Comparison of ENCODE assay signal across 33 cellular contexts in genomic region chr19:7739801-7740659, GRCh38. TPM values are rescaled to one million over a fixed set of nuclear protein-coding genes. Genes with fewer than 3 reads are reported as not detected.
DNase-seq lines count a peak whose midpoint lies in the region; ATAC-seq, FAIRE-seq and TF ChIP-seq lines count a peak whose summit lies in the region.
"Had no signal": no experiment of that assay in that cellular context is flagged by ENCODE, and none has a peak within 500 bp of the region (broad histone marks: within the 10 kb centered on the region; RNA-seq: fewer than 3 reads in every experiment).

No MANE protein-coding gene starts in this region.

- H2AK5ac ChIP-seq in H1 (ENCODE audit: low read depth, low read length): no peak overlapping the region

- no peaks in the 10 kb centered on the region for H3K79me1 ChIP-seq in H1 (ENCODE audit: low read depth, low read length)

- H3K14ac ChIP-seq in H1 (ENCODE audit: insufficient read length): no peak overlapping the region

- H3K18ac ChIP-seq in H1 (ENCODE audit: extremely low read depth, low read length): no peak overlapping the region

- H2BK20ac ChIP-seq in H1 (ENCODE audit: low read length): 0 out of 2 replicates have a peak overlapping the region, but pooled peaks have one; percentile 61

- H2BK12ac ChIP-seq in H1 (ENCODE audit: low read depth, low read length): 0 out of 2 replicates have a peak overlapping the region, but pooled peaks have one; percentile 63

- TF ChIP-seq RAD21 in H1 (IDR thresholded peaks at IDR 0.05 in 1 of 2, conservative IDR thresholded peaks at IDR 0.05 in 1 of 2; ENCODE audit: low read depth in 2 of 2, low read length in 2 of 2): no peak

- no peak overlapping the region for H4K8ac ChIP-seq in H1 (ENCODE audit: extremely low read depth, insufficient read depth, low read length)

- no peaks in the 10 kb centered on the region for H3K9me3 Mint-ChIP-seq in activated T-cell treated with anti-CD3 and anti-CD28 coated beads, Interleukin-2, amount 50 U/mL, for 24 hours
- no peaks in the 10 kb centered on the region for H3K9me3 Mint-ChIP-seq in activated T-cell treated with anti-CD3 and anti-CD28 coated beads, Interleukin-2, amount 50 U/mL, for 72 hours
- H3K9me3 Mint-ChIP-seq: activated CD4-positive, alpha-beta T cell treated with anti-CD3 and anti-CD28 coated beads, Interleukin-2, amount 10 ng/mL, durations not matched to agents 7 days and 5 days; activated T-helper 2 cell treated with anti-CD3 and anti-CD28 coated beads, Interferon-gamma antibody, Interleukin-2, Interleukin-4, amounts not matched to agents 10 μg/mL and 5 μg/mL and 100 μg/mL, durations not matched to agents 14 hours and 24 hours and 36 hours; T-helper 2 cell treated with Interferon-gamma antibody and Interleukin-4, amounts not matched to agents 5 μg/mL and 100 μg/mL, for 36 hours had no signal

- H3K27ac ChIP-seq in H1 (ENCODE audit: low read depth, low read length) (no peak overlapping the region), testis (no peak overlapping the region)
- H3K27ac ChIP-seq: neutrophil, psoas muscle, WERI-Rb-1 had no signal

- TF ChIP-seq POLR2A in H1 (IDR thresholded peaks at IDR 0.05; ENCODE audit: control extremely low read depth in 1 of 2, low read depth in 2 of 2, low read length in 2 of 2): no peak
- TF ChIP-seq POLR2A in testis (IDR thresholded peaks at IDR 0.05): no peak

- peaks cover 22% of the 10 kb centered on the region for H3K4me1 Mint-ChIP-seq in activated T-cell treated with anti-CD3 and anti-CD28 coated beads, Interleukin-2, amount 50 U/mL, for 24 hours (ENCODE audit: low read depth)
- H3K4me1 Mint-ChIP-seq in activated T-cell treated with anti-CD3 and anti-CD28 coated beads, Interleukin-2, amount 50 U/mL, for 72 hours (ENCODE audit: low read depth): peaks cover 22% of the 10 kb centered on the region
- H3K4me1 Mint-ChIP-seq: activated CD4-positive, alpha-beta T cell treated with anti-CD3 and anti-CD28 coated beads, Interleukin-2, amount 10 ng/mL, durations not matched to agents 7 days and 5 days had no signal

- H3K23ac ChIP-seq in H1 (ENCODE audit: insufficient read length): no peak overlapping the region

- peaks cover 0 to 2% (median under 1%) of the 10 kb centered on the region in 4 experiments; a peak in 2 of 7 replicates for H3K27me3 ChIP-seq in H1 (replicated peaks in 1 of 4; ENCODE audit: control insufficient read depth in 3 of 4, extremely low read depth in 1 of 4, insufficient read depth in 3 of 4, low read length in 3 of 4)
- H3K27me3 ChIP-seq in testis: no peaks in the 10 kb centered on the region
- H3K27me3 ChIP-seq: dorsolateral prefrontal cortex, neutrophil had no signal

- H3K56ac ChIP-seq in H1 (replicated peaks; ENCODE audit: insufficient read length, low read depth, low read length): no peak overlapping the region

- H3K36me3 ChIP-seq in H1 (ENCODE audit: control insufficient read depth in 2 of 4, insufficient read depth in 4 of 4, low read length in 3 of 4) (no peaks in the 10 kb centered on the region), testis (ENCODE audit: low read depth, missing control alignments) (no peaks in the 10 kb centered on the region)
- H3K36me3 ChIP-seq: neutrophil, WERI-Rb-1 had no signal

- H2BK5ac ChIP-seq in H1 (ENCODE audit: low read depth, low read length): no peak overlapping the region

- H3K9me3 ChIP-seq in H1 (ENCODE audit: insufficient read depth in 2 of 2, low read depth in 1 of 2, low read length in 1 of 2): no peaks in the 10 kb centered on the region; a peak in 1 of 4 replicates
- H3K9me3 ChIP-seq in testis: no peaks in the 10 kb centered on the region
- H3K9me3 ChIP-seq: neutrophil, psoas muscle had no signal

- H3K23me2 ChIP-seq in H1 (ENCODE audit: low read depth, low read length): no peaks in the 10 kb centered on the region

- H3K27ac Mint-ChIP-seq in activated T-cell treated with anti-CD3 and anti-CD28 coated beads, Interleukin-2, amount 50 U/mL, for 24 hours: no peak overlapping the region
- H3K27ac Mint-ChIP-seq in activated T-cell treated with anti-CD3 and anti-CD28 coated beads, Interleukin-2, amount 50 U/mL, for 72 hours: no peak overlapping the region
- H3K27ac Mint-ChIP-seq: activated CD4-positive, alpha-beta T cell treated with anti-CD3 and anti-CD28 coated beads, Interleukin-2, amount 10 ng/mL, durations not matched to agents 7 days and 5 days; activated naive CD8-positive, alpha-beta T cell; activated T-helper 2 cell treated with anti-CD3 and anti-CD28 coated beads, Interferon-gamma antibody, Interleukin-2, Interleukin-4, amounts not matched to agents 10 μg/mL and 5 μg/mL and 100 μg/mL, durations not matched to agents 14 hours and 24 hours and 36 hours; B cell; T-helper 2 cell treated with Interferon-gamma antibody and Interleukin-4, amounts not matched to agents 5 μg/mL and 100 μg/mL, for 36 hours had no signal

- POLR2A ChIA-PET in H1 (lab: Charles Lee; ENCODE audit: partially characterized antibody): interaction anchor here (0.6 kb wide), 1 partner anchor 218 kb away, joined by 3 read pairs; no protein-coding TSS in a partner anchor

- H3K27me3 Mint-ChIP-seq in activated T-cell treated with anti-CD3 and anti-CD28 coated beads, Interleukin-2, amount 50 U/mL, for 24 hours: peaks cover 69% of the 10 kb centered on the region
- H3K27me3 Mint-ChIP-seq in activated T-cell treated with anti-CD3 and anti-CD28 coated beads, Interleukin-2, amount 50 U/mL, for 72 hours (ENCODE audit: low read depth): peaks cover 77% of the 10 kb centered on the region

- 88% methylated on average over 19 of the region's 19 CpGs; no CpG with 5 or more reads in 1 of the 2 experiments for WGBS in H1 (ENCODE audit: extremely low coverage in 1 of 2, insufficient coverage in 1 of 2, insufficient read length in 1 of 2, insufficient replicate concordance in 2 of 2, low coverage in 1 of 2, low lambda C conversion rate in 2 of 2, missing lambda C conversion rate in 1 of 2), 2 experiments
- 49 to 71% methylated on average over 19 of the region's 19 CpGs for WGBS in testis, 2 donors

- no peak overlapping the region for H3K4me2 ChIP-seq in H1 (ENCODE audit: insufficient read depth in 1 of 2, low read depth in 2 of 2, low read length in 2 of 2)

- no peak for ATAC-seq in activated T-cell treated with anti-CD3 and anti-CD28 coated beads, Interleukin-2, amount 50 U/mL, for 72 hours (replicated peaks in 1 of 2)
- ATAC-seq in HG03139 (IDR thresholded peaks at IDR 0.05; ENCODE audit: unreplicated experiment): no peak
- ATAC-seq: HCT116, psoas muscle had no signal

- H3K4me3 ChIP-seq in H1 (ENCODE audit: extremely low read depth in 1 of 4, insufficient read depth in 2 of 4, low read depth in 3 of 4, low read length in 4 of 4) (no peak overlapping the region), testis (peak overlapping the region in 1 of 2 donors; percentile 38)
- H3K4me3 ChIP-seq: dorsolateral prefrontal cortex, psoas muscle had no signal

- no peak overlapping the region for H4K91ac ChIP-seq in H1 (replicated peaks; ENCODE audit: insufficient read length, low read length)

- H4K5ac ChIP-seq in H1 (ENCODE audit: insufficient read length, low read depth, low read length): no peak overlapping the region

- 0 out of 2 replicates have a peak overlapping the region, but pooled peaks have one; percentile 40 for H2AFZ ChIP-seq in H1 (ENCODE audit: low read length)

- H3K9ac ChIP-seq in H1 (replicated peaks in 1 of 4; ENCODE audit: extremely low read depth in 1 of 4, low read depth in 3 of 4, low read length in 3 of 4): no peak overlapping the region

- no peak for TF ChIP-seq EP300 in H1 (IDR thresholded peaks at IDR 0.05; ENCODE audit: borderline replicate concordance in 1 of 2, low read depth in 2 of 2, low read length in 2 of 2)

- no peaks in the 10 kb centered on the region for H4K20me1 ChIP-seq in H1 (replicated peaks in 1 of 2; ENCODE audit: control insufficient read depth in 1 of 2, insufficient read depth in 2 of 2, low read length in 2 of 2)

- DNase-seq in activated T-cell treated with anti-CD3 and anti-CD28 coated beads, Interleukin-2, amount 50 U/mL, for 24 hours: peak; percentile 11
- no peak for DNase-seq in activated T-cell treated with anti-CD3 and anti-CD28 coated beads, Interleukin-2, amount 50 U/mL, for 72 hours
- DNase-seq in NOMO-1 treated with DMSO at 0.1 percent for 48 hours (lab: John Stamatoyannopoulos, UW; ENCODE audit: unreplicated experiment) (peak; percentile 45), H1 (ENCODE audit: low read depth in 1 of 2, low spot score in 2 of 2) (no peak), testis (peak; percentile 41), DMS79 (lab: John Stamatoyannopoulos, UW) (no peak)
- DNase-seq in activated CD4-positive, alpha-beta T cell treated with anti-CD3 and anti-CD28 coated beads, Interleukin-2, amount 50 U/mL, for 1 hour: no peak
- DNase-seq: activated CD4-positive, alpha-beta T cell treated with anti-CD3 and anti-CD28 coated beads, Interleukin-2, amount 10 ng/mL, durations not matched to agents 7 days and 5 days; aorta; DND-41; dorsolateral prefrontal cortex; KBM-7; kidney; mammary epithelial cell; NCI-H1694 treated with DMSO at 0.1 percent for 48 hours; NCI-H2171 treated with DMSO at 0.1 percent for 48 hours; NCI-H524 treated with DMSO at 0.1 percent for 48 hours; psoas muscle; small intestine; stimulated activated CD4-positive, alpha-beta T cell treated with anti-CD3 and anti-CD28 coated beads, Interleukin-1b, Interleukin-23, amount 100 ng/mL, for 48 hours had no signal

- CTCF ChIA-PET in H1 (lab: Charles Lee; ENCODE audit: partially characterized antibody): interaction anchor here (0.6 to 1.5 kb wide), 8 partner anchors 10 to 364 kb away, joined by 3 to 6 read pairs (median 4); partner anchors contain the start of gene TRAPPC5

- TF ChIP-seq CTCF in H1 (IDR thresholded peaks at IDR 0.05; ENCODE audit: control extremely low read depth in 1 of 3, insufficient read depth in 1 of 3, low read depth in 1 of 3, low read length in 3 of 3): no peak
- TF ChIP-seq CTCF in testis (IDR thresholded peaks at IDR 0.05): no peak

- no peak for FAIRE-seq in H1 (lab: Jason Lieb, UNC)
- FAIRE-seq: A204.1, endothelial cell of umbilical vein, kidney, small intestine, urothelium cell line had no signal

- no peak overlapping the region for H2BK120ac ChIP-seq in H1 (replicated peaks; ENCODE audit: low read depth, low read length)

- no peak overlapping the region for H3K4me3 Mint-ChIP-seq in activated T-cell treated with anti-CD3 and anti-CD28 coated beads, Interleukin-2, amount 50 U/mL, for 24 hours
- no peak overlapping the region for H3K4me3 Mint-ChIP-seq in activated T-cell treated with anti-CD3 and anti-CD28 coated beads, Interleukin-2, amount 50 U/mL, for 72 hours
- H3K4me3 Mint-ChIP-seq: activated CD4-positive, alpha-beta T cell treated with anti-CD3 and anti-CD28 coated beads, Interleukin-2, amount 10 ng/mL, durations not matched to agents 7 days and 5 days; activated naive CD8-positive, alpha-beta T cell; B cell; T-helper 2 cell treated with Interferon-gamma antibody and Interleukin-4, amounts not matched to agents 5 μg/mL and 100 μg/mL, for 36 hours had no signal

- H3K4ac ChIP-seq in H1 (replicated peaks; ENCODE audit: insufficient read length, low read depth, low read length): no peak overlapping the region

- H3K79me2 ChIP-seq in H1 (ENCODE audit: control insufficient read depth in 1 of 2, insufficient read depth in 2 of 2, low read length in 2 of 2): no peaks in the 10 kb centered on the region

- intact Hi-C loops in testis (cut with DNase I; ENCODE audit: low total_unique reads): no loop called here

- no peaks in the 10 kb centered on the region for H3K36me3 Mint-ChIP-seq in activated T-cell treated with anti-CD3 and anti-CD28 coated beads, Interleukin-2, amount 50 U/mL, for 24 hours (ENCODE audit: low read depth)
- no peaks in the 10 kb centered on the region for H3K36me3 Mint-ChIP-seq in activated T-cell treated with anti-CD3 and anti-CD28 coated beads, Interleukin-2, amount 50 U/mL, for 72 hours (ENCODE audit: insufficient read depth in 2 of 2)
- H3K36me3 Mint-ChIP-seq: activated naive CD8-positive, alpha-beta T cell had no signal

- 0 out of 2 replicates have a peak overlapping the region, but pooled peaks have one; percentile 92 for H2BK15ac ChIP-seq in H1 (ENCODE audit: low read length)

- H3K4me1 ChIP-seq in H1 (replicated peaks in 1 of 4; ENCODE audit: control insufficient read depth in 3 of 4, insufficient read depth in 4 of 4, low read length in 3 of 4): peaks cover 0 to 3% (median 0%) of the 10 kb centered on the region in 4 experiments; a peak in 1 of 7 replicates
- no peaks in the 10 kb centered on the region for H3K4me1 ChIP-seq in testis
- H3K4me1 ChIP-seq: psoas muscle had no signal

RNA-seq across cellular contexts. Expression of gene CD209, which starts 7.3 kb away (rescaled TPM):
- not detected for total RNA-seq in activated T-cell treated with anti-CD3 and anti-CD28 coated beads, Interleukin-2, amount 50 U/mL, for 72 hours
- total RNA-seq in H1 (2021; fragmentation: NEBNext Ultra II Directional; extraction: Animal tissue kit (Norgen Biotek cat#: 25700)): 0.22 TPM in 1 of 2 replicates, not detected in the other
- polyA plus RNA-seq in H1 (2011; rRNA removed) (0.03 and 0.05 TPM in 2 replicates), testis (ENCODE audit: insufficient read depth, low read depth, low replicate concordance) (5.0 TPM)
- 0.05 TPM for polyA plus RNA-seq in H1 (2011; cell fraction: cytosol; rRNA removed)
- polyA plus RNA-seq in H1 (2011; cell fraction: nucleus; rRNA removed): 0.04 TPM
- polyA plus RNA-seq in H1 (2012, experiment 1 of 2): 0.05 to 0.16 TPM (median 0.15 TPM) in 3 of 4 replicates, not detected in the other
- polyA plus RNA-seq in H1 (2012, experiment 2 of 2): not detected
- 0.10 TPM for polyA plus RNA-seq in H1 (2013, experiment 1 of 2)
- polyA plus RNA-seq in H1 (2013, experiment 2 of 2): 0.07 TPM
- polyA minus RNA-seq in H1 (2011; rRNA and poly(A)+ RNA removed): 0.12 TPM in 1 of 2 replicates, not detected in the other
- not detected for polyA minus RNA-seq in H1 (2011; cell fraction: cytosol; rRNA and poly(A)+ RNA removed)
- polyA minus RNA-seq in H1 (2011; cell fraction: nucleus; rRNA and poly(A)+ RNA removed): not detected
- under 1 TPM; 0.55 to 0.74 TPM for total RNA-seq in testis
- total RNA-seq: activated CD4-positive, alpha-beta T cell treated with anti-CD3 and anti-CD28 coated beads, Interleukin-2, amount 10 ng/mL, durations not matched to agents 7 days and 5 days; activated T-helper 2 cell treated with anti-CD3 and anti-CD28 coated beads, Interferon-gamma antibody, Interleukin-2, Interleukin-4, amounts not matched to agents 10 μg/mL and 5 μg/mL and 100 μg/mL, durations not matched to agents 14 hours and 24 hours and 36 hours; B cell; endothelial cell of umbilical vein; glomerular endothelial cell; mammary epithelial cell had no signal
- polyA plus RNA-seq: endothelial cell of umbilical vein, mammary epithelial cell had no signal

RNA-seq across cellular contexts. Expression of gene CLEC4G, which starts 8.1 kb away (rescaled TPM):
- total RNA-seq in activated T-cell treated with anti-CD3 and anti-CD28 coated beads, Interleukin-2, amount 50 U/mL, for 72 hours: not detected
- 0.35 and 1.0 TPM in 2 replicates for total RNA-seq in H1 (2021; fragmentation: NEBNext Ultra II Directional; extraction: Animal tissue kit (Norgen Biotek cat#: 25700))
- polyA plus RNA-seq in H1 (2011; rRNA removed) (2.9 and 3.2 TPM in 2 replicates), testis (ENCODE audit: insufficient read depth, low read depth, low replicate concordance) (0.71 TPM)
- 2.8 TPM for polyA plus RNA-seq in H1 (2011; cell fraction: cytosol; rRNA removed)
- 2.7 TPM for polyA plus RNA-seq in H1 (2011; cell fraction: nucleus; rRNA removed)
- 0.69 to 1.7 TPM (median 1.1 TPM) in 4 replicates for polyA plus RNA-seq in H1 (2012, experiment 1 of 2)
- polyA plus RNA-seq in H1 (2012, experiment 2 of 2): 1.3 TPM
- polyA plus RNA-seq in H1 (2013, experiment 1 of 2): 0.69 TPM
- polyA plus RNA-seq in H1 (2013, experiment 2 of 2): 0.66 TPM
- polyA minus RNA-seq in H1 (2011; rRNA and poly(A)+ RNA removed): not detected in 2 replicates
- not detected for polyA minus RNA-seq in H1 (2011; cell fraction: cytosol; rRNA and poly(A)+ RNA removed)
- polyA minus RNA-seq in H1 (2011; cell fraction: nucleus; rRNA and poly(A)+ RNA removed): not detected
- 1 to 10 TPM in 1 of 2 donors, not detected in 1; 1.2 TPM for total RNA-seq in testis
- total RNA-seq: activated CD4-positive, alpha-beta T cell treated with anti-CD3 and anti-CD28 coated beads, Interleukin-2, amount 10 ng/mL, durations not matched to agents 7 days and 5 days; activated T-helper 2 cell treated with anti-CD3 and anti-CD28 coated beads, Interferon-gamma antibody, Interleukin-2, Interleukin-4, amounts not matched to agents 10 μg/mL and 5 μg/mL and 100 μg/mL, durations not matched to agents 14 hours and 24 hours and 36 hours; B cell; endothelial cell of umbilical vein; glomerular endothelial cell; mammary epithelial cell had no signal
- polyA plus RNA-seq: endothelial cell of umbilical vein, mammary epithelial cell had no signal

RNA-seq across cellular contexts. Expression of gene CLEC4M, which starts 23.0 kb away (rescaled TPM):
- not detected for total RNA-seq in activated T-cell treated with anti-CD3 and anti-CD28 coated beads, Interleukin-2, amount 50 U/mL, for 72 hours
- not detected in 2 replicates for total RNA-seq in H1 (2021; fragmentation: NEBNext Ultra II Directional; extraction: Animal tissue kit (Norgen Biotek cat#: 25700))
- polyA plus RNA-seq in H1 (2011; rRNA removed): not detected in 2 replicates
- polyA plus RNA-seq in H1 (2011; cell fraction: cytosol; rRNA removed): not detected
- polyA plus RNA-seq in H1 (2011; cell fraction: nucleus; rRNA removed): not detected
- polyA plus RNA-seq in H1 (2012, experiment 1 of 2): not detected in 4 replicates
- polyA plus RNA-seq in H1 (2012, experiment 2 of 2): not detected
- polyA plus RNA-seq in H1 (2013, experiment 1 of 2): not detected
- polyA plus RNA-seq in H1 (2013, experiment 2 of 2): not detected
- polyA minus RNA-seq in H1 (2011; rRNA and poly(A)+ RNA removed): 0.09 TPM in 1 of 2 replicates, not detected in the other
- polyA minus RNA-seq in H1 (2011; cell fraction: cytosol; rRNA and poly(A)+ RNA removed): not detected
- polyA minus RNA-seq in H1 (2011; cell fraction: nucleus; rRNA and poly(A)+ RNA removed): not detected
- 10 to 100 TPM in 1 of 2 donors, 1 to 10 TPM in 1; 9.4 to 14.9 TPM for total RNA-seq in testis
- 14.5 TPM for polyA plus RNA-seq in testis (ENCODE audit: insufficient read depth, low read depth, low replicate concordance)
- total RNA-seq: activated CD4-positive, alpha-beta T cell treated with anti-CD3 and anti-CD28 coated beads, Interleukin-2, amount 10 ng/mL, durations not matched to agents 7 days and 5 days; activated T-helper 2 cell treated with anti-CD3 and anti-CD28 coated beads, Interferon-gamma antibody, Interleukin-2, Interleukin-4, amounts not matched to agents 10 μg/mL and 5 μg/mL and 100 μg/mL, durations not matched to agents 14 hours and 24 hours and 36 hours; aorta; mammary epithelial cell; psoas muscle; subcutaneous adipose tissue had no signal
- polyA plus RNA-seq: mammary epithelial cell, psoas muscle had no signal

RNA-seq across cellular contexts. Expression of gene FCER2, which starts 38.1 kb away (rescaled TPM):
- 1 to 10 TPM; 2.3 to 7.7 TPM for total RNA-seq in activated T-cell treated with anti-CD3 and anti-CD28 coated beads, Interleukin-2, amount 50 U/mL, for 72 hours
- 0.29 TPM in 1 of 2 replicates, not detected in the other for total RNA-seq in H1 (2021; fragmentation: NEBNext Ultra II Directional; extraction: Animal tissue kit (Norgen Biotek cat#: 25700))
- 0.67 TPM in 2 replicates for polyA plus RNA-seq in H1 (2011; rRNA removed)
- 0.32 TPM for polyA plus RNA-seq in H1 (2011; cell fraction: cytosol; rRNA removed)
- polyA plus RNA-seq in H1 (2011; cell fraction: nucleus; rRNA removed): 1.2 TPM
- 0.39 to 0.69 TPM (median 0.57 TPM) in 3 of 4 replicates, not detected in the other for polyA plus RNA-seq in H1 (2012, experiment 1 of 2)
- 0.41 TPM for polyA plus RNA-seq in H1 (2012, experiment 2 of 2)
- polyA plus RNA-seq in H1 (2013, experiment 1 of 2): 1.2 TPM
- polyA plus RNA-seq in H1 (2013, experiment 2 of 2): 1.1 TPM
- 0.12 TPM in 1 of 2 replicates, not detected in the other for polyA minus RNA-seq in H1 (2011; rRNA and poly(A)+ RNA removed)
- polyA minus RNA-seq in H1 (2011; cell fraction: cytosol; rRNA and poly(A)+ RNA removed): not detected
- not detected for polyA minus RNA-seq in H1 (2011; cell fraction: nucleus; rRNA and poly(A)+ RNA removed)
- total RNA-seq in testis: under 1 TPM; 0.79 to 0.87 TPM
- polyA plus RNA-seq in testis (ENCODE audit: insufficient read depth, low read depth, low replicate concordance): 1.1 TPM
- total RNA-seq: endothelial cell of umbilical vein, glomerular endothelial cell, mammary epithelial cell had no signal
- polyA plus RNA-seq: aorta, endothelial cell of umbilical vein, mammary epithelial cell had no signal

RNA-seq across cellular contexts. Expression of gene TRAPPC5, which starts 59.4 kb away (rescaled TPM):
- total RNA-seq in activated T-cell treated with anti-CD3 and anti-CD28 coated beads, Interleukin-2, amount 50 U/mL, for 72 hours: 10 to 100 TPM; 73.0 to 78.2 TPM
- total RNA-seq in H1 (2021; fragmentation: NEBNext Ultra II Directional; extraction: Animal tissue kit (Norgen Biotek cat#: 25700)): 99.7 and 109 TPM in 2 replicates
- polyA plus RNA-seq in H1 (2011; rRNA removed) (120 TPM in 2 replicates), testis (ENCODE audit: insufficient read depth, low read depth, low replicate concordance) (214 TPM)
- 100 TPM for polyA plus RNA-seq in H1 (2011; cell fraction: cytosol; rRNA removed)
- 77.3 TPM for polyA plus RNA-seq in H1 (2011; cell fraction: nucleus; rRNA removed)
- polyA plus RNA-seq in H1 (2012, experiment 1 of 2): 55.2 to 165 TPM (median 152 TPM) in 4 replicates
- polyA plus RNA-seq in H1 (2012, experiment 2 of 2): 95.9 TPM
- 60.6 TPM for polyA plus RNA-seq in H1 (2013, experiment 1 of 2)
- 68.5 TPM for polyA plus RNA-seq in H1 (2013, experiment 2 of 2)
- polyA minus RNA-seq in H1 (2011; rRNA and poly(A)+ RNA removed): 42.8 and 56.6 TPM in 2 replicates
- polyA minus RNA-seq in H1 (2011; cell fraction: cytosol; rRNA and poly(A)+ RNA removed): 97.4 TPM
- polyA minus RNA-seq in H1 (2011; cell fraction: nucleus; rRNA and poly(A)+ RNA removed): 61.8 TPM
- 100 to 1,000 TPM; 194 to 226 TPM for total RNA-seq in testis

Comparison
In these comparisons a context has a peak if more than half of its experiments do, and no peak if none do; other contexts are left out.
1. DNase-seq: peak in activated T-cell treated with anti-CD3 and anti-CD28 coated beads, Interleukin-2, amount 50 U/mL, for 24 hours (single experiment), NOMO-1 treated with DMSO at 0.1 percent for 48 hours (single experiment) and testis (single experiment); none in activated T-cell treated with anti-CD3 and anti-CD28 coated beads, Interleukin-2, amount 50 U/mL, for 72 hours (0 of 2), H1 (0 of 2), activated CD4-positive, alpha-beta T cell treated with anti-CD3 and anti-CD28 coated beads, Interleukin-2, amount 50 U/mL, for 1 hour (single experiment) and DMS79 (single experiment).
2. RNA of gene CLEC4M, which starts 23.0 kb away (total RNA-seq): 9.4 to 14.9 TPM in testis; not detected in activated T-cell treated with anti-CD3 and anti-CD28 coated beads, Interleukin-2, amount 50 U/mL, for 72 hours and not detected in H1; every median in the first group is over 10 times any median in the second.